ENCODE assay signal across 33 cellular contexts in genomic region chr2:116153729-116154128, GRCh38.
"Had no signal": no experiment of that assay in that cellular context is flagged by ENCODE, and none has a peak within 500 bp of the region (broad histone marks: within the 10 kb centered on the region; RNA-seq: fewer than 3 reads in every experiment).

No MANE protein-coding gene starts in this region.

- FAIRE-seq: astrocyte, bronchial epithelial cell had no signal

- H3K4me3 ChIP-seq: adrenal gland, ascending aorta, body of pancreas, breast epithelium, cardiac muscle cell had no signal

- DNase-seq: activated effector memory CD4-positive, alpha-beta T cell treated with anti-CD3 and anti-CD28 coated beads, Interleukin-2, amount 50 U/mL, for 16 hours; activated effector memory CD4-positive, alpha-beta T cell treated with Interleukin-2 at 50 U/mL for 16 hours; activated gamma-delta T cell; activated gamma-delta T cell treated with Interleukin-2 at 50 U/mL for 16 hours; activated naive CD4-positive, alpha-beta T cell; activated naive CD4-positive, alpha-beta T cell treated with anti-CD3 and anti-CD28 coated beads for 36 hours; activated naive CD4-positive, alpha-beta T cell treated with anti-CD3 and anti-CD28 coated beads, Interleukin-2, amount 10 ng/mL, durations not matched to agents 7 days and 5 days; activated naive CD4-positive, alpha-beta T cell treated with anti-CD3 and anti-CD28 coated beads, Interleukin-2, amount 50 U/mL, for 16 hours; activated naive CD4-positive, alpha-beta T cell treated with Interleukin-2 at 50 U/mL for 16 hours; activated naive CD8-positive, alpha-beta T cell treated with anti-CD3 and anti-CD28 coated beads for 36 hours; activated naive CD8-positive, alpha-beta T cell treated with anti-CD3 and anti-CD28 coated beads, Interleukin-2, amount 10 ng/mL, durations not matched to agents 7 days and 5 days; activated naive CD8-positive, alpha-beta T cell treated with anti-CD3 and anti-CD28 coated beads, Interleukin-2, amount 50 U/mL, for 24 hours; activated T-cell treated with anti-CD3 and anti-CD28 coated beads, Interleukin-2, amount 50 U/mL, for 24 hours; activated T-cell treated with anti-CD3 and anti-CD28 coated beads, Interleukin-2, amount 50 U/mL, for 4 hours; activated T-cell treated with anti-CD3 and anti-CD28 coated beads, Interleukin-2, amount 50 U/mL, for 48 hours; activated T-cell treated with anti-CD3 and anti-CD28 coated beads, Interleukin-2, amount 50 U/mL, for 72 hours; adrenal gland; amniotic stem cell; amygdala; anterior cingulate cortex; aorta; body of pancreas; brain microvascular endothelial cell; caudate nucleus; central memory CD4-positive, alpha-beta T cell; cerebellar nuclear complex had no signal

- H3K27me3 ChIP-seq: adrenal gland, ascending aorta, body of pancreas, brain microvascular endothelial cell, breast epithelium, cardiac muscle cell had no signal

- H3K27ac ChIP-seq: adrenal gland, ascending aorta, body of pancreas, brain microvascular endothelial cell, breast epithelium, cardiac muscle cell had no signal

- H3K36me3 ChIP-seq: adrenal gland, ascending aorta, brain microvascular endothelial cell, breast epithelium, cardiac muscle cell had no signal

- H3K4me1 ChIP-seq: adrenal gland, ascending aorta, body of pancreas, breast epithelium had no signal

- ATAC-seq: activated naive CD4-positive, alpha-beta T cell treated with anti-CD3 and anti-CD28 coated beads, Interleukin-2, amount 50 U/mL, for 72 hours; activated naive CD8-positive, alpha-beta T cell treated with anti-CD3 and anti-CD28 coated beads, Interleukin-2, amount 50 U/mL, for 24 hours; activated T-cell treated with anti-CD3 and anti-CD28 coated beads, Interleukin-2, amount 50 U/mL, for 4 hours; activated T-cell treated with anti-CD3 and anti-CD28 coated beads, Interleukin-2, amount 50 U/mL, for 72 hours; activated T-helper 17 cell treated with anti-CD3 and anti-CD28 coated beads, Interleukin-2, amount 50 U/mL, for 72 hours; body of pancreas had no signal

- H3K9me3 ChIP-seq: adrenal gland, body of pancreas had no signal
